In the genomic region with DNA sequence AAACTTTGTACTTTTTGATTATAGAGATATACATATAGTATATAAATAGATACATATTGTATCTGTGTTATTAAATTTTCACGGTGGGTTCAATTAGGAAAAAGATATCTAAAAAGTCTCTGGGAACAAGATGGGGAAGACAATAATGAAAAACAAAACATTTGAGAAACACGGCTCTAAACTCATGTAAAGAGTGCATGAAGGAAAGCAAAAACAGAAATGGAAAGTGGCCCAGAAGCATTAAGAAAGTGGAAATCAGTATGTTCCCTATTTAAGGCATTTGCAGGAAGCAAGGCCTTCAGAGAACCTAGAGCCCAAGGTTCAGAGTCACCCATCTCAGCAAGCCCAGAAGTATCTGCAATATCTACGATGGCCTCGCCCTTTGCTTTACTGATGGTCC, we compare ENCODE assay signal across 44 cellular contexts. TPM values are rescaled to one million over a fixed set of nuclear protein-coding genes. Genes with fewer than 3 reads are reported as not detected.
"Had no signal": no experiment of that assay in that cellular context is flagged by ENCODE, and none has a peak within 500 bp of the region (broad histone marks: within the 10 kb centered on the region; RNA-seq: fewer than 3 reads in every experiment).

TSS of gene IFNA1 (plus strand) at position 301 of the 400 bp plus-strand sequence. CDS start at position 370, 69 bp downstream.

- H3K27ac ChIP-seq: adrenal gland, ascending aorta, body of pancreas, brain microvascular endothelial cell, breast epithelium, cardiac muscle cell had no signal

- H3K4me1 Mint-ChIP-seq: brain had no signal

- H3K27me3 ChIP-seq: adrenal gland, ascending aorta, body of pancreas, brain microvascular endothelial cell, breast epithelium, cardiac muscle cell had no signal

- H3K4me3 Mint-ChIP-seq: activated naive CD4-positive, alpha-beta T cell treated with anti-CD3 and anti-CD28 coated beads for 36 hours; activated naive CD4-positive, alpha-beta T cell treated with anti-CD3 and anti-CD28 coated beads, Interleukin-2, amount 10 ng/mL, durations not matched to agents 7 days and 5 days; activated naive CD4-positive, alpha-beta T cell treated with anti-CD3 and anti-CD28 coated beads, Interleukin-2, amount 50 U/mL, for 24 hours; activated naive CD8-positive, alpha-beta T cell; activated naive CD8-positive, alpha-beta T cell treated with anti-CD3 and anti-CD28 coated beads for 36 hours; activated naive CD8-positive, alpha-beta T cell treated with anti-CD3 and anti-CD28 coated beads, Interleukin-2, amount 10 ng/mL, durations not matched to agents 7 days and 5 days; activated naive CD8-positive, alpha-beta T cell treated with anti-CD3 and anti-CD28 coated beads, Interleukin-2, amount 50 U/mL, for 24 hours; activated T-cell treated with anti-CD3 and anti-CD28 coated beads, Interleukin-2, amount 50 U/mL, for 24 hours; activated T-cell treated with anti-CD3 and anti-CD28 coated beads, Interleukin-2, amount 50 U/mL, for 4 hours; activated T-cell treated with anti-CD3 and anti-CD28 coated beads, Interleukin-2, amount 50 U/mL, for 72 hours; activated T-helper 1 cell treated with anti-CD3 and anti-CD28 coated beads, Interleukin-12 subunit alpha, Interleukin-12 subunit beta, Interleukin-2, Interleukin-4 antibody, amounts not matched to agents 30 ng/mL and 10 ng/mL and 1 ng/mL, durations not matched to agents 14 hours and 24 hours and 36 hours; activated T-helper 17 cell treated with anti-CD3 and anti-CD28 coated beads, Interleukin-2, amount 50 U/mL, for 72 hours; brain; central memory CD8-positive, alpha-beta T cell had no signal

- H3K4me1 ChIP-seq: adrenal gland, ascending aorta, body of pancreas, breast epithelium had no signal

- DNase-seq: activated effector memory CD4-positive, alpha-beta T cell treated with anti-CD3 and anti-CD28 coated beads, Interleukin-2, amount 50 U/mL, for 16 hours; activated effector memory CD4-positive, alpha-beta T cell treated with Interleukin-2 at 50 U/mL for 16 hours; activated gamma-delta T cell; activated gamma-delta T cell treated with Interleukin-2 at 50 U/mL for 16 hours; activated naive CD4-positive, alpha-beta T cell; activated naive CD4-positive, alpha-beta T cell treated with anti-CD3 and anti-CD28 coated beads for 36 hours; activated naive CD4-positive, alpha-beta T cell treated with anti-CD3 and anti-CD28 coated beads, Interleukin-2, amount 10 ng/mL, durations not matched to agents 7 days and 5 days; activated naive CD4-positive, alpha-beta T cell treated with anti-CD3 and anti-CD28 coated beads, Interleukin-2, amount 50 U/mL, for 16 hours; activated naive CD4-positive, alpha-beta T cell treated with Interleukin-2 at 50 U/mL for 16 hours; activated naive CD8-positive, alpha-beta T cell treated with anti-CD3 and anti-CD28 coated beads for 36 hours; activated naive CD8-positive, alpha-beta T cell treated with anti-CD3 and anti-CD28 coated beads, Interleukin-2, amount 10 ng/mL, durations not matched to agents 7 days and 5 days; activated naive CD8-positive, alpha-beta T cell treated with anti-CD3 and anti-CD28 coated beads, Interleukin-2, amount 50 U/mL, for 24 hours; activated T-cell treated with anti-CD3 and anti-CD28 coated beads, Interleukin-2, amount 50 U/mL, for 1 hour; activated T-cell treated with anti-CD3 and anti-CD28 coated beads, Interleukin-2, amount 50 U/mL, for 24 hours; activated T-cell treated with anti-CD3 and anti-CD28 coated beads, Interleukin-2, amount 50 U/mL, for 4 hours; activated T-cell treated with anti-CD3 and anti-CD28 coated beads, Interleukin-2, amount 50 U/mL, for 48 hours; activated T-cell treated with anti-CD3 and anti-CD28 coated beads, Interleukin-2, amount 50 U/mL, for 72 hours; adrenal gland; amniotic stem cell; amygdala; anterior cingulate cortex; aorta; body of pancreas; brain microvascular endothelial cell; caudate nucleus; central memory CD4-positive, alpha-beta T cell; cerebellar nuclear complex had no signal

- H3K36me3 ChIP-seq: adrenal gland, ascending aorta, brain microvascular endothelial cell, breast epithelium, cardiac muscle cell had no signal

- H3K9me3 Mint-ChIP-seq: activated naive CD4-positive, alpha-beta T cell treated with anti-CD3 and anti-CD28 coated beads, Interleukin-2, amount 50 U/mL, for 24 hours; activated naive CD4-positive, alpha-beta T cell treated with anti-CD3 and anti-CD28 coated beads, Interleukin-2, amount 50 U/mL, for 72 hours; activated naive CD8-positive, alpha-beta T cell treated with anti-CD3 and anti-CD28 coated beads for 36 hours; activated naive CD8-positive, alpha-beta T cell treated with anti-CD3 and anti-CD28 coated beads, Interleukin-2, amount 10 ng/mL, durations not matched to agents 7 days and 5 days; activated naive CD8-positive, alpha-beta T cell treated with anti-CD3 and anti-CD28 coated beads, Interleukin-2, amount 50 U/mL, for 24 hours; activated T-cell treated with anti-CD3 and anti-CD28 coated beads, Interleukin-2, amount 50 U/mL, for 24 hours; activated T-cell treated with anti-CD3 and anti-CD28 coated beads, Interleukin-2, amount 50 U/mL, for 4 hours; activated T-cell treated with anti-CD3 and anti-CD28 coated beads, Interleukin-2, amount 50 U/mL, for 72 hours; activated T-helper 1 cell treated with anti-CD3 and anti-CD28 coated beads, Interleukin-12 subunit alpha, Interleukin-12 subunit beta, Interleukin-2, Interleukin-4 antibody, amounts not matched to agents 30 ng/mL and 10 ng/mL and 1 ng/mL, durations not matched to agents 14 hours and 24 hours and 36 hours; activated T-helper 17 cell treated with anti-CD3 and anti-CD28 coated beads, Interleukin-2, amount 50 U/mL, for 72 hours; activated T-helper 2 cell treated with anti-CD3 and anti-CD28 coated beads, Interferon-gamma antibody, Interleukin-2, Interleukin-4, amounts not matched to agents 10 μg/mL and 5 μg/mL and 100 μg/mL, durations not matched to agents 14 hours and 24 hours and 36 hours; central memory CD8-positive, alpha-beta T cell had no signal

- H3K9me3 ChIP-seq: adrenal gland, ascending aorta, body of pancreas, breast epithelium had no signal

- H3K27ac Mint-ChIP-seq: activated naive CD4-positive, alpha-beta T cell treated with anti-CD3 and anti-CD28 coated beads for 36 hours; activated naive CD4-positive, alpha-beta T cell treated with anti-CD3 and anti-CD28 coated beads, Interleukin-2, amount 10 ng/mL, durations not matched to agents 7 days and 5 days; activated naive CD4-positive, alpha-beta T cell treated with anti-CD3 and anti-CD28 coated beads, Interleukin-2, amount 50 U/mL, for 24 hours; activated naive CD8-positive, alpha-beta T cell; activated naive CD8-positive, alpha-beta T cell treated with anti-CD3 and anti-CD28 coated beads for 36 hours; activated naive CD8-positive, alpha-beta T cell treated with anti-CD3 and anti-CD28 coated beads, Interleukin-2, amount 10 ng/mL, durations not matched to agents 7 days and 5 days; activated naive CD8-positive, alpha-beta T cell treated with anti-CD3 and anti-CD28 coated beads, Interleukin-2, amount 50 U/mL, for 24 hours; activated T-cell treated with anti-CD3 and anti-CD28 coated beads, Interleukin-2, amount 50 U/mL, for 24 hours; activated T-cell treated with anti-CD3 and anti-CD28 coated beads, Interleukin-2, amount 50 U/mL, for 72 hours; activated T-helper 1 cell treated with anti-CD3 and anti-CD28 coated beads, Interleukin-12 subunit alpha, Interleukin-12 subunit beta, Interleukin-2, Interleukin-4 antibody, amounts not matched to agents 30 ng/mL and 10 ng/mL and 1 ng/mL, durations not matched to agents 14 hours and 24 hours and 36 hours; activated T-helper 17 cell treated with anti-CD3 and anti-CD28 coated beads, Interleukin-2, amount 50 U/mL, for 72 hours; activated T-helper 2 cell treated with anti-CD3 and anti-CD28 coated beads, Interferon-gamma antibody, Interleukin-2, Interleukin-4, amounts not matched to agents 10 μg/mL and 5 μg/mL and 100 μg/mL, durations not matched to agents 14 hours and 24 hours and 36 hours; brain had no signal

- H3K4me3 ChIP-seq: adrenal gland, ascending aorta, body of pancreas, breast epithelium, cardiac muscle cell had no signal

- H3K36me3 Mint-ChIP-seq: activated naive CD4-positive, alpha-beta T cell treated with anti-CD3 and anti-CD28 coated beads, Interleukin-2, amount 10 ng/mL, durations not matched to agents 7 days and 5 days; activated naive CD4-positive, alpha-beta T cell treated with anti-CD3 and anti-CD28 coated beads, Interleukin-2, amount 50 U/mL, for 24 hours; activated naive CD8-positive, alpha-beta T cell; activated naive CD8-positive, alpha-beta T cell treated with anti-CD3 and anti-CD28 coated beads for 36 hours; activated naive CD8-positive, alpha-beta T cell treated with anti-CD3 and anti-CD28 coated beads, Interleukin-2, amount 10 ng/mL, durations not matched to agents 7 days and 5 days; brain had no signal

- ATAC-seq: activated naive CD4-positive, alpha-beta T cell treated with anti-CD3 and anti-CD28 coated beads, Interleukin-2, amount 50 U/mL, for 72 hours; activated naive CD8-positive, alpha-beta T cell treated with anti-CD3 and anti-CD28 coated beads, Interleukin-2, amount 50 U/mL, for 24 hours; activated T-cell treated with anti-CD3 and anti-CD28 coated beads, Interleukin-2, amount 50 U/mL, for 4 hours; activated T-cell treated with anti-CD3 and anti-CD28 coated beads, Interleukin-2, amount 50 U/mL, for 72 hours; activated T-helper 17 cell treated with anti-CD3 and anti-CD28 coated beads, Interleukin-2, amount 50 U/mL, for 72 hours; body of pancreas had no signal

RNA-seq across cellular contexts. Expression of gene IFNA1, which starts in this region (rescaled TPM):
- total RNA-seq: activated naive CD4-positive, alpha-beta T cell treated with anti-CD3 and anti-CD28 coated beads for 36 hours; activated naive CD4-positive, alpha-beta T cell treated with anti-CD3 and anti-CD28 coated beads, Interleukin-2, amount 50 U/mL, for 72 hours; activated naive CD8-positive, alpha-beta T cell treated with anti-CD3 and anti-CD28 coated beads for 36 hours; activated naive CD8-positive, alpha-beta T cell treated with anti-CD3 and anti-CD28 coated beads, Interleukin-2, amount 10 ng/mL, durations not matched to agents 7 days and 5 days; activated T-cell treated with anti-CD3 and anti-CD28 coated beads, Interleukin-2, amount 50 U/mL, for 4 hours; activated T-cell treated with anti-CD3 and anti-CD28 coated beads, Interleukin-2, amount 50 U/mL, for 72 hours; activated T-helper 1 cell treated with anti-CD3 and anti-CD28 coated beads, Interleukin-12 subunit alpha, Interleukin-12 subunit beta, Interleukin-2, Interleukin-4 antibody, amounts not matched to agents 30 ng/mL and 10 ng/mL and 1 ng/mL, durations not matched to agents 14 hours and 24 hours and 36 hours; activated T-helper 17 cell treated with anti-CD3 and anti-CD28 coated beads, Interleukin-2, amount 50 U/mL, for 72 hours; activated T-helper 2 cell treated with anti-CD3 and anti-CD28 coated beads, Interferon-gamma antibody, Interleukin-2, Interleukin-4, amounts not matched to agents 10 μg/mL and 5 μg/mL and 100 μg/mL, durations not matched to agents 14 hours and 24 hours and 36 hours; adrenal gland; aorta; ascending aorta; astrocyte; body of pancreas; breast epithelium; bronchial epithelial cell; cardiac muscle cell; cardiac septum; cerebellum; chondrocyte had no signal
- polyA plus RNA-seq: adipose tissue, adrenal gland, aorta, cardiac muscle cell had no signal
